7 cellular contexts compared by ENCODE assay signal in genomic region chr19:3028305-3029069, GRCh38. TPM values are rescaled to one million over a fixed set of nuclear protein-coding genes. Genes with fewer than 3 reads are reported as not detected.
A peak's percentile ranks its signal among the peaks of the same experiment; 100 is the strongest.
DNase-seq lines count a peak whose midpoint lies in the region; ATAC-seq lines count a peak whose summit lies in the region.

No MANE protein-coding gene starts in this region.

- H3K27ac ChIP-seq in iPS-18a (ENCODE audit: low read length): no peak overlapping the region

- no peaks in the 10 kb centered on the region for H3K9me3 ChIP-seq in iPS-18a (ENCODE audit: control insufficient read depth, low read depth, low read length)

- H3K27ac Mint-ChIP-seq in IgD-negative memory B cell: no peak overlapping the region
- no peak overlapping the region for H3K27ac Mint-ChIP-seq in activated naive CD4-positive, alpha-beta T cell treated with anti-CD3 and anti-CD28 coated beads, Interleukin-2, amount 50 U/mL, for 24 hours
- no peak overlapping the region for H3K27ac Mint-ChIP-seq in stimulated activated naive CD8-positive, alpha-beta T cell treated with anti-CD3 and anti-CD28 coated beads, Interleukin-15, amount 100 ng/mL, for 72 hours

- no peak overlapping the region for H3K9ac ChIP-seq in iPS-18a (ENCODE audit: low read length)

- H3K4me3 ChIP-seq in iPS-18a (ENCODE audit: low read length): peak overlapping the region; percentile 49

- peaks cover 90% of the 10 kb centered on the region for H3K27me3 ChIP-seq in iPS-18a (ENCODE audit: control insufficient read depth, insufficient read depth, low read length)

- peaks cover 60% of the 10 kb centered on the region for H3K27me3 Mint-ChIP-seq in IgD-negative memory B cell
- H3K27me3 Mint-ChIP-seq in activated naive CD4-positive, alpha-beta T cell treated with anti-CD3 and anti-CD28 coated beads, Interleukin-2, amount 50 U/mL, for 24 hours: no peaks in the 10 kb centered on the region
- peaks cover 40% of the 10 kb centered on the region for H3K27me3 Mint-ChIP-seq in stimulated activated naive CD8-positive, alpha-beta T cell treated with anti-CD3 and anti-CD28 coated beads, Interleukin-15, amount 100 ng/mL, for 72 hours

- DNase-seq in stimulated activated naive CD8-positive, alpha-beta T cell treated with anti-CD3 and anti-CD28 coated beads, Interleukin-15, amount 100 ng/mL, for 72 hours: no peak
- DNase-seq in NCI-H2196 treated with DMSO at 0.1 percent for 48 hours (lab: John Stamatoyannopoulos, UW; ENCODE audit: unreplicated experiment) (no peak), NCI-H2029 (lab: John Stamatoyannopoulos, UW) (no peak), H4 (ENCODE audit: low spot score) (no peak)

- H3K4me1 Mint-ChIP-seq in IgD-negative memory B cell: peaks cover 0 to 2% (median under 1%) of the 10 kb centered on the region in 3 donors
- peaks cover 29% of the 10 kb centered on the region for H3K4me1 Mint-ChIP-seq in activated naive CD4-positive, alpha-beta T cell treated with anti-CD3 and anti-CD28 coated beads, Interleukin-2, amount 50 U/mL, for 24 hours
- peaks cover 37% of the 10 kb centered on the region for H3K4me1 Mint-ChIP-seq in stimulated activated naive CD8-positive, alpha-beta T cell treated with anti-CD3 and anti-CD28 coated beads, Interleukin-15, amount 100 ng/mL, for 72 hours

- peaks cover 0 to 5% (median 0%) of the 10 kb centered on the region in 3 donors for H3K9me3 Mint-ChIP-seq in IgD-negative memory B cell
- no peaks in the 10 kb centered on the region for H3K9me3 Mint-ChIP-seq in activated naive CD4-positive, alpha-beta T cell treated with anti-CD3 and anti-CD28 coated beads, Interleukin-2, amount 50 U/mL, for 24 hours
- H3K9me3 Mint-ChIP-seq in stimulated activated naive CD8-positive, alpha-beta T cell treated with anti-CD3 and anti-CD28 coated beads, Interleukin-15, amount 100 ng/mL, for 72 hours: no peaks in the 10 kb centered on the region

- peak overlapping the region; percentile 39 to 89 (median 64) for H3K4me3 Mint-ChIP-seq in IgD-negative memory B cell
- peak overlapping the region; percentile 59 for H3K4me3 Mint-ChIP-seq in activated naive CD4-positive, alpha-beta T cell treated with anti-CD3 and anti-CD28 coated beads, Interleukin-2, amount 50 U/mL, for 24 hours
- peak overlapping the region; percentile 69 to 76 for H3K4me3 Mint-ChIP-seq in stimulated activated naive CD8-positive, alpha-beta T cell treated with anti-CD3 and anti-CD28 coated beads, Interleukin-15, amount 100 ng/mL, for 72 hours

- H3K36me3 Mint-ChIP-seq in IgD-negative memory B cell: no peaks in the 10 kb centered on the region
- no peaks in the 10 kb centered on the region for H3K36me3 Mint-ChIP-seq in activated naive CD4-positive, alpha-beta T cell treated with anti-CD3 and anti-CD28 coated beads, Interleukin-2, amount 50 U/mL, for 24 hours

- H3K36me3 ChIP-seq in iPS-18a (ENCODE audit: control insufficient read depth, low read depth, low read length): no peaks in the 10 kb centered on the region

- peak; percentile 24 for ATAC-seq in stimulated activated naive CD8-positive, alpha-beta T cell treated with anti-CD3 and anti-CD28 coated beads, Interleukin-15, amount 100 ng/mL, for 72 hours

- H3K4me1 ChIP-seq in iPS-18a (ENCODE audit: control insufficient read depth, low read depth, low read length): peaks cover 7% of the 10 kb centered on the region

RNA-seq across cellular contexts. Expression of gene TLE2, which starts 0.6 kb away (rescaled TPM):
- 0.56 TPM for polyA plus RNA-seq in IgD-negative memory B cell
- total RNA-seq in H4 (2014; rRNA removed; shearing (Covaris generic)): 3.0 and 3.5 TPM in 2 replicates

RNA-seq across cellular contexts. Expression of gene TLE5, which starts 33.8 kb away (rescaled TPM):
- 443 TPM for polyA plus RNA-seq in IgD-negative memory B cell
- 136 and 167 TPM in 2 replicates for total RNA-seq in H4 (2014; rRNA removed; shearing (Covaris generic))

RNA-seq across cellular contexts. Expression of gene TLE6, which starts 51.1 kb away (rescaled TPM):
- polyA plus RNA-seq in IgD-negative memory B cell: 0.16 TPM
- 1.5 and 2.7 TPM in 2 replicates for total RNA-seq in H4 (2014; rRNA removed; shearing (Covaris generic))
